In the genomic region with DNA sequence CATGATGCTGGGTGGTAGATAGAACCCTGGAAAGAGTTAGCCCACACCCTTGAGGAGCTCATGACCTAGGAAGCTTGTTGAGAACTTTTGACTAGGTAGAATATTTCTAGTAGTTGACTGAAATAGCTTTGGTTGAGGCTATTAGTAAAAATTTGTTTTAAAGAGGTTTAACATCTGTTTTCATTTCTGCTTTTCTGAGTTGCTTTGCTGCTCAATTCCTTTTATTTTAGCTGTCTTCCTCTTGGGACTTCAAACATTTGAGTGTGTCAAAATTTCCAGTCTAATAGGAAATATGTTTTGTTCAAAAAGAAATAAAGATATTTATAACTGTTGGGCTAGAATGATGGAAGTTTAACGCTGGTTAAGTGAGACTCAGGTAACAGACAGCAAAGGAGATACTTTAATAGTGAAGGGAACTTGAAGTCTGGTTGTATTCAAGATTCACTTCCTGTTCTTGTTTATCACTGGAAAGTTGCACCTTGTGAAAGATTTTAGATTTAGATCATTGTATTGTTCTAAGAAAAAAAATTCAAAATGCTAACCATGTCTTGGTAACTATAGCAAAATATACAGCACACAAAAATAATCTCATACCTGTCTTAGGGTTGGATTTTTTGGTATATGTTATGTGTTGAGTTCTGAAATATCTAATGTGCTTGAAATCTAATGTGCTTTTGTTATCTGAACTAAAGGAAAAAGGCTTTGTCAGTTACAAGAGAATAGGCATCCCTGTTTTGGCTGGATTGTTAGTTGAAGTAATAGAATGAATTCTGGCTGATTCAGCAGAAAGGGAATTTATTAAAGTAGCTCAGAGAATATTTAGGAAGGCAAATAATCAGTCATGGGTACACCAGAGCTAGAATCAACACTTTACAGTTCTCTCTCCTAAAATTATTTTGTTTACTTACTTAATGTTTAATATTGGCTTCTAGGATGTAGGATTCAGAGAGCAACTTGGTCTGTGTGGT, we compare ENCODE assay signal across 9 cellular contexts. TPM values are rescaled to one million over a fixed set of nuclear protein-coding genes. Genes with fewer than 3 reads are reported as not detected.
DNase-seq lines count a peak whose midpoint lies in the region; ATAC-seq and TF ChIP-seq lines count a peak whose summit lies in the region.
"Had no signal": no experiment of that assay in that cellular context is flagged by ENCODE, and none has a peak within 500 bp of the region (broad histone marks: within the 10 kb centered on the region; RNA-seq: fewer than 3 reads in every experiment).

No MANE protein-coding gene starts in this region.

- H3K27me3 ChIP-seq in HAP-1 (ENCODE audit: low read depth): no peaks in the 10 kb centered on the region

- no TSS peak for BruUV-seq in MCF 10A (replicated peaks; lab: Mats Ljungman, UMichigan)

- in situ Hi-C loops in HAP-1 (cut with MboI; ENCODE audit: low sequenced_read_pairs): no loop called here

- DNase-seq in GM03348 (ENCODE audit: low spot score) (peak; percentile 36), germinal center (ENCODE audit: low spot score) (peak; percentile 79), HAP-1 (ENCODE audit: low spot score in 2 of 2) (no peak), NCI-H748 treated with DMSO at 0.1 percent for 48 hours (lab: John Stamatoyannopoulos, UW) (no peak), superior temporal gyrus (ENCODE audit: extremely low spot score) (no peak), MCF 10A (ENCODE audit: unreplicated experiment) (no peak)

- no peak overlapping the region for H3K4me3 Mint-ChIP-seq in MCF 10A (ENCODE audit: unreplicated experiment)

- TF ChIP-seq CTCF in MCF 10A (IDR thresholded peaks at IDR 0.05; ENCODE audit: unreplicated experiment): no peak

- CTCF ChIA-PET in MCF 10A (lab: Yijun Ruan, JAX): interaction anchor here (0.6 to 1.7 kb wide), 6 partner anchors 9 to 154 kb away, joined by 3 to 7 read pairs (median 4); no protein-coding TSS in a partner anchor

- ATAC-seq in GM21381 (IDR thresholded peaks at IDR 0.05; ENCODE audit: unreplicated experiment) (peak; percentile 63), HG03565 (IDR thresholded peaks at IDR 0.05; ENCODE audit: unreplicated experiment) (peak; percentile 56)

- peaks cover 14% of the 10 kb centered on the region for H3K4me1 Mint-ChIP-seq in MCF 10A (ENCODE audit: insufficient read depth, unreplicated experiment)

- H3K9me3 ChIP-seq in HAP-1: no peaks in the 10 kb centered on the region

- no peaks in the 10 kb centered on the region for H3K9me3 Mint-ChIP-seq in MCF 10A (ENCODE audit: unreplicated experiment)

- no peak overlapping the region for H3K4me3 ChIP-seq in HAP-1

- no peak overlapping the region for H3K27ac Mint-ChIP-seq in MCF 10A (ENCODE audit: low read depth, unreplicated experiment)

- POLR2A ChIA-PET in MCF 10A (lab: Yijun Ruan, JAX): no interaction called here

- H3K36me3 Mint-ChIP-seq in MCF 10A (ENCODE audit: insufficient read depth, unreplicated experiment): peaks cover 11% of the 10 kb centered on the region

- no peaks in the 10 kb centered on the region for H3K27me3 Mint-ChIP-seq in MCF 10A (ENCODE audit: insufficient read depth, unreplicated experiment)

- H3K36me3 ChIP-seq in HAP-1 (replicated peaks): 0 out of 2 replicates have a peak, but pooled peaks cover 4% of the 10 kb centered on the region

- intact Hi-C loops in MCF 10A (cut with micrococcal nuclease): no loop called here

- H3K4me1 ChIP-seq in HAP-1: no peaks in the 10 kb centered on the region

RNA-seq across cellular contexts. Expression of gene GPR18, which starts 24.4 kb away (rescaled TPM):
- not detected in 2 replicates for total RNA-seq in MCF 10A (2022)
- total RNA-seq: H1 had no signal

RNA-seq across cellular contexts. Expression of gene GPR183, which starts 24.7 kb away (rescaled TPM):
- not detected in 2 replicates for total RNA-seq in MCF 10A (2022)
- total RNA-seq: H1 had no signal

Comparison
In these comparisons a context has a peak if more than half of its experiments do, and no peak if none do; other contexts are left out.
1. DNase-seq: peak in GM03348 (single experiment) and germinal center (single experiment); none in HAP-1 (0 of 2), NCI-H748 treated with DMSO at 0.1 percent for 48 hours (single experiment), superior temporal gyrus (single experiment) and MCF 10A (single experiment).